ENCODE assay signal across 1 cellular context in genomic region chr3:169790687-169791429, GRCh38.
TF ChIP-seq lines count a peak whose summit lies in the region.

No MANE protein-coding gene starts in this region.

TF ChIP-seq in endothelial cell of umbilical vein, 7 proteins besides CTCF, POLR2A, EP300 and RAD21:
- no peak for TF ChIP-seq FOS (IDR thresholded peaks at IDR 0.05; ENCODE audit: borderline replicate concordance, insufficient read depth, low read length)
